In the genomic region with DNA sequence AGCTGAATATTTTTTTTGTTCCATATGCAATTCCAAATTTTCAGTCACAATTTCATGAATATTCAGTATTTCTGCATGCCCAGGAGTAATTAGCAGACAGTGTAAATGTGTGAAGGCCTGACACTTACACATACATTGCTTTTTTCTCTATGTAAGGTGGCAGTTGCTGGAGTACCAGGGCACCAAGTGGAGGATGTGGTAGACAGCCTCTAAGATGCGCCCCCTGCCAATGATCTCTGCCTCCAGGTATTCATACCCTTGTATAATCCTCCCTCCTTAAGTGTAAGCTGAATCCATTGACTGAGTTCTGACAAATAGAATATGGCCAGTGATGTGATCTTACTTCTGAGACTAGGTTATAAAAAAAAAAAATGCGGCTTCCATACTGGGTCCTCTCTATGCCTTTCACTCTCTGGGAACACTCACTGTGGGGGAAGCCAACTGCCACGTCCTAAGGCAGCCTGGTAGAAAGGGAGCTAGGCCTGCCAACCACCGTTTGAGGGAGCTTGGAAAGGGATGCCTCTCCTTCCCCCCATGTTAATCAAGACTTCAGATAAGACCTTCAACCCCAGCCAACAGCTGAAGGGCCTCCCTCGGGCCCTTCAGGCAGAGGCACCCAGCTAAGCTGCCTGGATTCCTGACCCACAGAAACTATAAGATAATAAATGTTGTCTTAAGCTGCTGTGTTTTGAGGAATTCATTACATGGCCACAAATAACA, we compare ENCODE assay signal across 9 cellular contexts.
A peak's percentile ranks its signal among the peaks of the same experiment; 100 is the strongest.
DNase-seq lines count a peak whose midpoint lies in the region; ATAC-seq and TF ChIP-seq lines count a peak whose summit lies in the region.
"Had no signal": no experiment of that assay in that cellular context is flagged by ENCODE, and none has a peak within 500 bp of the region (broad histone marks: within the 10 kb centered on the region; RNA-seq: fewer than 3 reads in every experiment).

No MANE protein-coding gene starts in this region.

- ATAC-seq in stimulated activated naive CD8-positive, alpha-beta T cell treated with anti-CD3 and anti-CD28 coated beads, Interleukin-15, Interleukin-2, amounts not matched to agents 100 U/mL and 50 U/mL, for 24 hours, result no peak
- ATAC-seq in effector memory CD8-positive, alpha-beta T cell (replicated peaks), result no peak
- ATAC-seq in HG02798 (IDR thresholded peaks at IDR 0.05; ENCODE audit: poor library complexity, unreplicated experiment) (no peak), HG03469 (IDR thresholded peaks at IDR 0.05; ENCODE audit: unreplicated experiment) (no peak)

- no peaks in the 10 kb centered on the region for H3K36me3 ChIP-seq in HAP-1 (replicated peaks)

- TF ChIP-seq CTCF in nephron progenitor cell (IDR thresholded peaks at IDR 0.05), result no peak

- H3K4me3 Mint-ChIP-seq in stimulated activated naive CD8-positive, alpha-beta T cell treated with anti-CD3 and anti-CD28 coated beads, Interleukin-15, Interleukin-2, amounts not matched to agents 100 ng/mL and 50 ng/mL, for 24 hours, result peak overlapping the region; percentile 96
- H3K4me3 Mint-ChIP-seq in effector memory CD8-positive, alpha-beta T cell, result peak overlapping the region; percentile 80 to 96
- H3K4me3 Mint-ChIP-seq in nephron progenitor cell, result peak overlapping the region; percentile 6

- H3K27ac Mint-ChIP-seq in stimulated activated naive CD8-positive, alpha-beta T cell treated with anti-CD3 and anti-CD28 coated beads, Interleukin-15, Interleukin-2, amounts not matched to agents 100 ng/mL and 50 ng/mL, for 24 hours, result peak overlapping the region; percentile 100
- H3K27ac Mint-ChIP-seq in effector memory CD8-positive, alpha-beta T cell, result peak overlapping the region; percentile 94 to 98
- H3K27ac Mint-ChIP-seq in nephron progenitor cell, result peak overlapping the region; percentile 64

- H3K4me1 Mint-ChIP-seq in stimulated activated naive CD8-positive, alpha-beta T cell treated with anti-CD3 and anti-CD28 coated beads, Interleukin-15, Interleukin-2, amounts not matched to agents 100 ng/mL and 50 ng/mL, for 24 hours (ENCODE audit: low read depth), result peaks cover 45% of the 10 kb centered on the region
- peaks cover 37 to 41% of the 10 kb centered on the region in 2 donors for H3K4me1 Mint-ChIP-seq in effector memory CD8-positive, alpha-beta T cell (ENCODE audit: low read depth in 2 of 2)
- H3K4me1 Mint-ChIP-seq in nephron progenitor cell, result peaks cover 83% of the 10 kb centered on the region

- DNase-seq in stimulated activated naive CD8-positive, alpha-beta T cell treated with anti-CD3 and anti-CD28 coated beads, Interleukin-15, Interleukin-2, amounts not matched to agents 100 U/mL and 50 U/mL, for 24 hours, result no peak
- DNase-seq in effector memory CD8-positive, alpha-beta T cell, result peak in 1 of 3 experiments; percentile 11
- no peak for DNase-seq in nephron progenitor cell
- no peak for DNase-seq in cerebellum (ENCODE audit: low spot score)
- DNase-seq in HAP-1 (ENCODE audit: low spot score in 2 of 2), result no peak
- DNase-seq: activated CD4-positive, alpha-beta T cell treated with anti-CD3 and anti-CD28 coated beads for 4 hours had no signal

- no peaks in the 10 kb centered on the region for H3K36me3 Mint-ChIP-seq in stimulated activated naive CD8-positive, alpha-beta T cell treated with anti-CD3 and anti-CD28 coated beads, Interleukin-15, Interleukin-2, amounts not matched to agents 100 ng/mL and 50 ng/mL, for 24 hours (ENCODE audit: low read depth)
- peaks cover 23% of the 10 kb centered on the region for H3K36me3 Mint-ChIP-seq in effector memory CD8-positive, alpha-beta T cell (ENCODE audit: insufficient read depth)
- no peaks in the 10 kb centered on the region for H3K36me3 Mint-ChIP-seq in nephron progenitor cell (ENCODE audit: low read depth)

- no peaks in the 10 kb centered on the region for H3K9me3 Mint-ChIP-seq in stimulated activated naive CD8-positive, alpha-beta T cell treated with anti-CD3 and anti-CD28 coated beads, Interleukin-15, Interleukin-2, amounts not matched to agents 100 ng/mL and 50 ng/mL, for 24 hours
- H3K9me3 Mint-ChIP-seq in effector memory CD8-positive, alpha-beta T cell, result no peaks in the 10 kb centered on the region
- H3K9me3 Mint-ChIP-seq in nephron progenitor cell, result no peaks in the 10 kb centered on the region

- peaks cover 32% of the 10 kb centered on the region for H3K4me1 ChIP-seq in HAP-1

- H3K27me3 ChIP-seq in HAP-1 (ENCODE audit: low read depth), result no peaks in the 10 kb centered on the region

- no peaks in the 10 kb centered on the region for H3K27me3 Mint-ChIP-seq in stimulated activated naive CD8-positive, alpha-beta T cell treated with anti-CD3 and anti-CD28 coated beads, Interleukin-15, Interleukin-2, amounts not matched to agents 100 ng/mL and 50 ng/mL, for 24 hours
- no peaks in the 10 kb centered on the region for H3K27me3 Mint-ChIP-seq in effector memory CD8-positive, alpha-beta T cell
- no peaks in the 10 kb centered on the region for H3K27me3 Mint-ChIP-seq in nephron progenitor cell (ENCODE audit: low read depth, poor library complexity)

- no peaks in the 10 kb centered on the region for H3K9me3 ChIP-seq in HAP-1

- no peak overlapping the region for H3K4me3 ChIP-seq in HAP-1

- in situ Hi-C loops in HAP-1 (cut with MboI; ENCODE audit: low sequenced_read_pairs), result no loop called here

Comparison
In these comparisons a context has a peak if more than half of its experiments do, and no peak if none do; other contexts are left out.
1. H3K4me3 Mint-ChIP-seq: peak in every context shown above with its lines; median percentile 96 in stimulated activated naive CD8-positive, alpha-beta T cell treated with anti-CD3 and anti-CD28 coated beads, Interleukin-15, Interleukin-2, amounts not matched to agents 100 ng/mL and 50 ng/mL, for 24 hours; 88 in effector memory CD8-positive, alpha-beta T cell; 6 in nephron progenitor cell.